In genomic region chr14:99602788-99603415, GRCh38 we compare ENCODE assay signal across 8 cellular contexts. TPM values are rescaled to one million over a fixed set of nuclear protein-coding genes. Genes with fewer than 3 reads are reported as not detected.
A peak's percentile ranks its signal among the peaks of the same experiment; 100 is the strongest.
DNase-seq lines count a peak whose midpoint lies in the region; ATAC-seq and TF ChIP-seq lines count a peak whose summit lies in the region.

No MANE protein-coding gene starts in this region.

- H3K36me3 ChIP-seq in HUES48 (ENCODE audit: control insufficient read depth, insufficient read depth, low read length), result no peaks in the 10 kb centered on the region
- no peaks in the 10 kb centered on the region for H3K36me3 ChIP-seq in colonic mucosa

- peak overlapping the region; percentile 57 to 84 (median 75) for H3K4me3 Mint-ChIP-seq in naive B cell

- H3K27me3 ChIP-seq in HUES48 (ENCODE audit: control insufficient read depth, insufficient read depth, low read length), result peaks cover 32% of the 10 kb centered on the region
- H3K27me3 ChIP-seq in colonic mucosa, result no peaks in the 10 kb centered on the region

- H3K9me3 ChIP-seq in HUES48 (ENCODE audit: control insufficient read depth, insufficient read depth, low read length), result no peaks in the 10 kb centered on the region
- H3K9me3 ChIP-seq in colonic mucosa, result no peaks in the 10 kb centered on the region

- no peak for ATAC-seq in naive B cell (ENCODE audit: low read depth in 2 of 2)
- no peak for ATAC-seq in omental fat pad (ENCODE audit: low FRiP score)
- no peak for ATAC-seq in GM18502 (IDR thresholded peaks at IDR 0.05; ENCODE audit: poor library complexity, unreplicated experiment)
- ATAC-seq in HG03159 (IDR thresholded peaks at IDR 0.05; ENCODE audit: unreplicated experiment), result no peak

- CTCF ChIA-PET in AG04449 (lab: Yijun Ruan, JAX), result interaction anchor here (1.0 to 7.7 kb wide), 8 partner anchors 10 to 92 kb away, joined by 3 to 91 read pairs (median 4); no protein-coding TSS in a partner anchor

- no peaks in the 10 kb centered on the region for H3K9me3 Mint-ChIP-seq in naive B cell

- H3K4me3 ChIP-seq in AG04449 (ENCODE audit: low read depth, low read length) (peak overlapping the region; percentile 63), HUES48 (ENCODE audit: low read depth, low read length) (peak overlapping the region; percentile 58), colonic mucosa (peak overlapping the region; percentile 67)

- H3K4me1 Mint-ChIP-seq in naive B cell, result peaks cover 8 to 11% (median 8%) of the 10 kb centered on the region in 3 donors

- H3K4me1 ChIP-seq in HUES48 (ENCODE audit: control insufficient read depth, insufficient read depth, low read length) (peaks cover 25% of the 10 kb centered on the region), colonic mucosa (peaks cover 22% of the 10 kb centered on the region)

- no peaks in the 10 kb centered on the region for H3K36me3 Mint-ChIP-seq in naive B cell

- TF ChIP-seq CTCF in AG04449 (IDR thresholded peaks at IDR 0.05; ENCODE audit: insufficient read depth, low read length, missing control alignments), result no peak
- no peak for TF ChIP-seq CTCF in colonic mucosa (IDR thresholded peaks at IDR 0.05)
- TF ChIP-seq CTCF in omental fat pad (IDR thresholded peaks at IDR 0.05), result no peak

- H3K27ac ChIP-seq in HUES48 (ENCODE audit: low read depth, low read length) (no peak overlapping the region), colonic mucosa (peak overlapping the region; percentile 78)

- peaks cover 0 to 42% (median 4%) of the 10 kb centered on the region in 3 donors for H3K27me3 Mint-ChIP-seq in naive B cell

- H3K9ac ChIP-seq in HUES48 (ENCODE audit: low read depth, low read length) (no peak overlapping the region), colonic mucosa (ENCODE audit: low read depth in 2 of 2, low read length in 2 of 2) (peak overlapping the region; percentile 74 to 86)

- intact Hi-C loops in colonic mucosa (cut with DNase I), result no loop called here

- H3K27ac Mint-ChIP-seq in naive B cell, result peak overlapping the region in 2 of 6 donors; percentile 24 to 41

- POLR2A ChIA-PET in AG04449 (lab: Yijun Ruan, JAX), result interaction anchor here (0.6 to 1.8 kb wide), 3 partner anchors 20 to 92 kb away, joined by 3 to 7 read pairs (median 3); no protein-coding TSS in a partner anchor

- DNase-seq in AG04449 (ENCODE audit: low read depth, low spot score), result no peak
- no peak for DNase-seq in colonic mucosa
- DNase-seq in naive B cell, result no peak
- DNase-seq in midbrain (lab: John Stamatoyannopoulos, UW), result no peak
- DNase-seq in omental fat pad (ENCODE audit: low spot score), result no peak

RNA-seq across cellular contexts. Expression of gene CCDC85C, which starts 1.1 kb away (rescaled TPM):
- total RNA-seq in colonic mucosa (10 to 100 TPM; 54.0 to 73.4 TPM), omental fat pad (10 to 100 TPM in 2 of 4 donors, 1 to 10 TPM in 2; 3.3 to 17.7 (median 8.3) TPM)
- polyA plus RNA-seq in naive B cell (ENCODE audit: low read depth in 6 of 6), result under 1 TPM; 0.05 to 0.28 (median 0.24) TPM

RNA-seq across cellular contexts. Expression of gene HHIPL1, which starts 42.0 kb away (rescaled TPM):
- total RNA-seq in colonic mucosa, result under 1 TPM; 0.44 to 0.93 TPM
- under 1 TPM in 1 of 6 donors, not detected in 5; 0.13 TPM for polyA plus RNA-seq in naive B cell (ENCODE audit: low read depth in 6 of 6)
- 1 to 10 TPM; 2.2 to 4.7 (median 3.6) TPM for total RNA-seq in omental fat pad
